Comparison of ENCODE assay signal across 12 cellular contexts in genomic region chr13:51419015-51419636, GRCh38. TPM values are rescaled to one million over a fixed set of nuclear protein-coding genes. Genes with fewer than 3 reads are reported as not detected.
DNase-seq lines count a peak whose midpoint lies in the region; ATAC-seq, FAIRE-seq and TF ChIP-seq lines count a peak whose summit lies in the region.
"Had no signal": no experiment of that assay in that cellular context is flagged by ENCODE, and none has a peak within 500 bp of the region (broad histone marks: within the 10 kb centered on the region; RNA-seq: fewer than 3 reads in every experiment).

No MANE protein-coding gene starts in this region.

- H3K4me3 Mint-ChIP-seq in activated CD4-positive, alpha-beta memory T cell treated with anti-CD3 and anti-CD28 coated beads for 36 hours: no peak overlapping the region

- H3K4me3 ChIP-seq in GM12878 (peak overlapping the region; percentile 7; the same call in 1 of the 2 replicates), mesenchymal stem cell (ENCODE audit: insufficient read depth in 1 of 2, low read depth in 1 of 2, low read length in 2 of 2) (no peak overlapping the region)
- H3K4me3 ChIP-seq: esophagus muscularis mucosa, prostate gland had no signal

- H3K27ac ChIP-seq in GM12878 (ENCODE audit: control insufficient read depth, insufficient read depth): peak overlapping the region; percentile 67
- no peak overlapping the region for H3K27ac ChIP-seq in mesenchymal stem cell (ENCODE audit: low read length, poor library complexity, severe bottlenecking)
- H3K27ac ChIP-seq in foreskin keratinocyte: no peak overlapping the region
- H3K27ac ChIP-seq: esophagus muscularis mucosa, prostate gland had no signal

- CTCF ChIA-PET in GM12878 (lab: Yijun Ruan, JAX): interaction anchor here (0.6 to 2.0 kb wide), 5 partner anchors 13 to 376 kb away, joined by 3 to 7 read pairs (median 3); no protein-coding TSS in a partner anchor
- CTCF ChIA-PET in activated CD4-positive, alpha-beta memory T cell treated with anti-CD3 and anti-CD28 coated beads for 36 hours (lab: Charles Lee): no interaction called here

- no peak for TF ChIP-seq EP300 in GM12878 (IDR thresholded peaks at IDR 0.05; ENCODE audit: borderline replicate concordance in 1 of 2, control insufficient read depth in 1 of 2, low read depth in 2 of 2, low read length in 2 of 2)

- peaks cover 16% of the 10 kb centered on the region for H3K9me3 Mint-ChIP-seq in activated CD4-positive, alpha-beta memory T cell treated with anti-CD3 and anti-CD28 coated beads for 36 hours

- DNase-seq in GM12891 (ENCODE audit: insufficient read length, low spot score): no peak
- no peak for DNase-seq in GM12878 (ENCODE audit: low read depth, low spot score)
- DNase-seq in mesenchymal stem cell: no peak
- DNase-seq in foreskin keratinocyte: no peak
- no peak for DNase-seq in activated CD4-positive, alpha-beta memory T cell treated with anti-CD3 and anti-CD28 coated beads for 36 hours
- DNase-seq in G401 (ENCODE audit: low spot score): no peak
- DNase-seq: DMS 273 treated with DMSO at 0.1 percent for 48 hours, NCI-H1417 had no signal

- no peak overlapping the region for H2BK12ac ChIP-seq in mesenchymal stem cell (ENCODE audit: low read length in 2 of 2)

- ATAC-seq in GM19351 (IDR thresholded peaks at IDR 0.05; ENCODE audit: unreplicated experiment): peak; percentile 73
- peak; percentile 55 for ATAC-seq in HG03066 (IDR thresholded peaks at IDR 0.05; ENCODE audit: low read depth, unreplicated experiment)
- ATAC-seq in GM12878: peak; percentile 86
- no peak for ATAC-seq in foreskin keratinocyte

- SMC1A ChIA-PET in GM12878 (lab: Charles Lee; ENCODE audit: uncharacterized antibody, unreplicated experiment): interaction anchor here (1.0 to 2.5 kb wide), 4 partner anchors 12 to 379 kb away, joined by 3 to 9 read pairs (median 6); no protein-coding TSS in a partner anchor

- H3K23ac ChIP-seq in mesenchymal stem cell (ENCODE audit: low read length in 2 of 2): no peak overlapping the region

- TF ChIP-seq RAD21 in GM12878 (IDR thresholded peaks at IDR 0.05; ENCODE audit: insufficient read depth, low read depth, low read length): no peak

- no peak for TF ChIP-seq CTCF in GM12878 (IDR thresholded peaks at IDR 0.05 in 2 of 3, conservative IDR thresholded peaks at IDR 0.05 in 1 of 3; ENCODE audit: control insufficient read depth in 2 of 3, extremely low read depth in 1 of 3, insufficient read depth in 1 of 3, low read depth in 3 of 3, low read length in 3 of 3)
- no peak for TF ChIP-seq CTCF in foreskin keratinocyte (conservative IDR thresholded peaks at IDR 0.05)

- no TSS peak for BruUV-seq in GM12878 (replicated peaks; lab: Mats Ljungman, UMichigan)

- H3K36me3 ChIP-seq in GM12878 (ENCODE audit: control insufficient read depth in 2 of 2, insufficient read depth in 2 of 2, low read length in 1 of 2): peaks cover 0 to 19% of the 10 kb centered on the region in 2 experiments; a peak in 2 of 4 replicates
- peaks cover 0 to 67% of the 10 kb centered on the region in 2 experiments for H3K36me3 ChIP-seq in mesenchymal stem cell (ENCODE audit: control insufficient read depth in 1 of 2, insufficient read depth in 2 of 2, low read depth in 1 of 2, low read length in 2 of 2)
- H3K36me3 ChIP-seq: prostate gland had no signal

- TF ChIP-seq POLR2A in GM12891 (IDR thresholded peaks at IDR 0.05; ENCODE audit: low read depth, low read length) (no peak), GM12878 (IDR thresholded peaks at IDR 0.05; ENCODE audit: low read depth, low read length) (no peak)

- H2AFZ ChIP-seq in GM12878 (ENCODE audit: control insufficient read depth, low read depth, low read length) (no peak overlapping the region), mesenchymal stem cell (ENCODE audit: low read depth, low read length) (no peak overlapping the region)

- H3K79me1 ChIP-seq in mesenchymal stem cell (replicated peaks; ENCODE audit: low read length, poor library complexity, severe bottlenecking): peaks cover 2% of the 10 kb centered on the region

- H4K20me1 ChIP-seq in GM12878 (ENCODE audit: control insufficient read depth, insufficient read depth): no peaks in the 10 kb centered on the region

- H3K79me2 ChIP-seq in GM12878 (ENCODE audit: control insufficient read depth, insufficient read depth, low read length): peaks cover 74% of the 10 kb centered on the region

- H3K36me3 Mint-ChIP-seq in activated CD4-positive, alpha-beta memory T cell treated with anti-CD3 and anti-CD28 coated beads for 36 hours: peaks cover 50% of the 10 kb centered on the region

- POLR2A ChIA-PET in GM12878 (lab: Charles Lee): interaction anchor here (0.5 to 1.0 kb wide), 3 partner anchors 12 to 174 kb away, joined by 3 to 5 read pairs (median 4); partner anchors contain the start of gene INTS6
- POLR2A ChIA-PET in activated CD4-positive, alpha-beta memory T cell treated with anti-CD3 and anti-CD28 coated beads for 36 hours (lab: Charles Lee): no interaction called here

- RAD21 ChIA-PET in GM12878 (lab: Charles Lee; ENCODE audit: unreplicated experiment): interaction anchor here (0.8 to 1.2 kb wide), 3 partner anchors 12 to 345 kb away, joined by 3 to 5 read pairs (median 3); partner anchors contain the start of gene INTS6

- H4K91ac ChIP-seq in mesenchymal stem cell (ENCODE audit: low read length): no peak overlapping the region

- FAIRE-seq in GM12891 (lab: Jason Lieb, UNC) (peak; percentile 90), GM12878 (lab: Jason Lieb, UNC) (peak; percentile 74)

- H3K27me3 ChIP-seq in GM12878 (replicated peaks in 1 of 2; ENCODE audit: control insufficient read depth in 2 of 2, insufficient read depth in 2 of 2, low read length in 1 of 2): no peaks in the 10 kb centered on the region
- no peaks in the 10 kb centered on the region for H3K27me3 ChIP-seq in mesenchymal stem cell (ENCODE audit: control insufficient read depth in 1 of 2, insufficient read depth in 1 of 2, low read length in 2 of 2)
- no peaks in the 10 kb centered on the region for H3K27me3 ChIP-seq in foreskin keratinocyte
- H3K27me3 ChIP-seq: esophagus muscularis mucosa had no signal

- H3K9me3 ChIP-seq in GM12878 (replicated peaks; ENCODE audit: control insufficient read depth, insufficient read depth, low read length) (peaks cover 8% of the 10 kb centered on the region), mesenchymal stem cell (ENCODE audit: control insufficient read depth, low read length) (no peaks in the 10 kb centered on the region)
- H3K9me3 ChIP-seq: esophagus muscularis mucosa, prostate gland had no signal

- no peak overlapping the region for H3K14ac ChIP-seq in mesenchymal stem cell (ENCODE audit: low read length in 2 of 2)

- no peak overlapping the region for H2BK5ac ChIP-seq in mesenchymal stem cell (ENCODE audit: low read depth, low read length, poor library complexity, severe bottlenecking)

- H2BK15ac ChIP-seq in mesenchymal stem cell (ENCODE audit: low read depth, poor library complexity, severe bottlenecking): no peak overlapping the region

- H2AK5ac ChIP-seq in mesenchymal stem cell (ENCODE audit: low read length, severe bottlenecking): no peak overlapping the region

- H3K9ac ChIP-seq in GM12878 (ENCODE audit: control insufficient read depth, insufficient read depth, low read length) (no peak overlapping the region), mesenchymal stem cell (ENCODE audit: low read length) (no peak overlapping the region)

- H3K4me1 ChIP-seq in GM12878 (ENCODE audit: control insufficient read depth, insufficient read depth, low read length) (peaks cover 53% of the 10 kb centered on the region), mesenchymal stem cell (ENCODE audit: control insufficient read depth, insufficient read depth, low read depth, low read length) (peaks cover 1% of the 10 kb centered on the region), foreskin keratinocyte (peaks cover 6% of the 10 kb centered on the region)
- H3K4me1 ChIP-seq: prostate gland had no signal

- peaks cover 74% of the 10 kb centered on the region for H3K4me1 Mint-ChIP-seq in activated CD4-positive, alpha-beta memory T cell treated with anti-CD3 and anti-CD28 coated beads for 36 hours (ENCODE audit: low read depth)

- H2BK120ac ChIP-seq in mesenchymal stem cell (ENCODE audit: low read depth, low read length): no peak overlapping the region

- in situ Hi-C loops in GM12878 (cut with MboI) (no loop called here), G401 (cut with HindIII; ENCODE audit: low sequenced_read_pairs) (no loop called here)

- no peak overlapping the region for H3K18ac ChIP-seq in mesenchymal stem cell (ENCODE audit: low read depth in 1 of 2, low read length in 2 of 2)

- no peaks in the 10 kb centered on the region for H3K27me3 Mint-ChIP-seq in activated CD4-positive, alpha-beta memory T cell treated with anti-CD3 and anti-CD28 coated beads for 36 hours

- H4K8ac ChIP-seq in mesenchymal stem cell (ENCODE audit: low read length): no peak overlapping the region

- peak overlapping the region; percentile 56 for H3K4me2 ChIP-seq in GM12878 (ENCODE audit: control insufficient read depth, insufficient read depth)
- no peak overlapping the region for H3K4me2 ChIP-seq in mesenchymal stem cell (ENCODE audit: low read length, poor library complexity, severe bottlenecking)

- 22% methylated on average over 4 of the region's 4 CpGs for WGBS in GM12878 (ENCODE audit: insufficient coverage, insufficient replicate concordance, low lambda C conversion rate, missing lambda C conversion rate)
- 97% methylated on average over 4 of the region's 4 CpGs for WGBS in mesenchymal stem cell

- no peak overlapping the region for H3K27ac Mint-ChIP-seq in activated CD4-positive, alpha-beta memory T cell treated with anti-CD3 and anti-CD28 coated beads for 36 hours

- intact Hi-C loops in GM12878 (cut with micrococcal nuclease; ENCODE audit: unreplicated experiment): no loop called here
- intact Hi-C loops in activated CD4-positive, alpha-beta memory T cell treated with anti-CD3 and anti-CD28 coated beads for 36 hours (cut with micrococcal nuclease): no loop called here

- no peak overlapping the region for H3K4ac ChIP-seq in mesenchymal stem cell (ENCODE audit: low read depth in 1 of 2, low read length in 2 of 2)

RNA-seq across cellular contexts. Expression of gene INTS6, which starts 33.7 kb away (rescaled TPM):
- polyA plus RNA-seq in GM12891 (2012; ENCODE audit: low read depth, missing spikeins): 17.0 TPM
- total RNA-seq in GM12878 (2013; cell fraction: nucleolus; rRNA removed): 142 and 145 TPM in 2 replicates
- 37.8 and 44.4 TPM in 2 replicates for total RNA-seq in GM12878 (2014; rRNA removed)
- 57.7 and 59.3 TPM in 2 replicates for total RNA-seq in GM12878 (2014; rRNA removed; fragmentation: Illumina TruSeq; extraction: Trizol)
- 45.4 and 45.7 TPM in 2 replicates for total RNA-seq in GM12878 (2021)
- polyA plus RNA-seq in GM12878 (2011; ENCODE audit: low read depth): 8.1 TPM
- 34.1 and 46.8 TPM in 2 replicates for polyA plus RNA-seq in GM12878 (2011; rRNA removed)
- polyA plus RNA-seq in GM12878 (2011; cell fraction: cytosol; rRNA removed): 12.9 and 14.5 TPM in 2 replicates
- 24.4 and 27.8 TPM in 2 replicates for polyA plus RNA-seq in GM12878 (2011; cell fraction: nucleus; rRNA removed)
- polyA plus RNA-seq in GM12878 (2012): 12.7 and 19.8 TPM in 2 replicates
- polyA plus RNA-seq in GM12878 (2014; fragmentation: Illumina TruSeq; extraction: Trizol): 38.6 and 48.2 TPM in 2 replicates
- polyA plus RNA-seq in GM12878 (2014; fragmentation: Nextera tagmentation; extraction: Ambion mirVana): 10 to 100 TPM in 1 of 2 experiments, 1 to 10 TPM in 1; 7.2 to 10.4 TPM
- polyA plus RNA-seq in GM12878 (2014; rRNA removed): 22.1 and 27.6 TPM in 2 replicates
- 10 to 100 TPM; 18.9 to 20.3 TPM for polyA plus RNA-seq in GM12878 (2016; fragmentation: Nextera tagmentation; extraction: Ambion mirVana)
- 74.9 and 118 TPM in 2 replicates for polyA minus RNA-seq in GM12878 (2011; rRNA and poly(A)+ RNA removed)
- 21.0 and 25.7 TPM in 2 replicates for polyA minus RNA-seq in GM12878 (2011; cell fraction: cytosol; rRNA and poly(A)+ RNA removed)
- 66.0 and 100 TPM in 2 replicates for polyA minus RNA-seq in GM12878 (2011; cell fraction: nucleus; rRNA and poly(A)+ RNA removed)
- polyA plus RNA-seq in mesenchymal stem cell (2013, experiment 1 of 2): 19.8 TPM
- polyA plus RNA-seq in mesenchymal stem cell (2013, experiment 2 of 2): 21.1 TPM
- 37.9 and 38.2 TPM in 2 replicates for total RNA-seq in foreskin keratinocyte
- 7.8 and 9.9 TPM in 2 replicates for polyA plus RNA-seq in foreskin keratinocyte
- 10 to 100 TPM; 44.4 to 47.1 TPM for total RNA-seq in activated CD4-positive, alpha-beta memory T cell treated with anti-CD3 and anti-CD28 coated beads for 36 hours
- 27.4 and 32.3 TPM in 2 replicates for total RNA-seq in G401 (2014; rRNA removed; shearing (Covaris generic))
